In genomic region chr11:130037881-130038601, GRCh38 we compare ENCODE assay signal across 14 cellular contexts. TPM values are rescaled to one million over a fixed set of nuclear protein-coding genes. Genes with fewer than 3 reads are reported as not detected.
DNase-seq lines count a peak whose midpoint lies in the region; ATAC-seq, FAIRE-seq and TF ChIP-seq lines count a peak whose summit lies in the region.
"Had no signal": no experiment of that assay in that cellular context is flagged by ENCODE, and none has a peak within 500 bp of the region (broad histone marks: within the 10 kb centered on the region; RNA-seq: fewer than 3 reads in every experiment).

No MANE protein-coding gene starts in this region.

- H3K4me3 ChIP-seq in BE2C (ENCODE audit: low read depth, low read length) (no peak overlapping the region), astrocyte (ENCODE audit: insufficient read depth, low read depth, low read length) (no peak overlapping the region)

- H3K27me3 ChIP-seq in BE2C (no peaks in the 10 kb centered on the region), astrocyte (ENCODE audit: insufficient read depth, low read length) (no peaks in the 10 kb centered on the region)

- H4K20me1 ChIP-seq in astrocyte (ENCODE audit: insufficient read depth, low read length): no peaks in the 10 kb centered on the region

- peak overlapping the region; percentile 52 for H3K4me2 ChIP-seq in astrocyte (ENCODE audit: low read length)

- DNase-seq in BE2C: no peak
- DNase-seq in astrocyte (ENCODE audit: low read depth): peak; percentile 75
- DNase-seq in iPS-NIHi7 (ENCODE audit: extremely low spot score): peak; percentile 55
- DNase-seq in stimulated activated CD4-positive, alpha-beta T cell treated with anti-CD3 and anti-CD28 coated beads, Interleukin-2, amount 100 ng/mL, for 48 hours: no peak
- DNase-seq in putamen (ENCODE audit: low spot score): no peak
- DNase-seq: activated CD4-positive, CD25-positive, alpha-beta regulatory T cell treated with anti-CD3 and anti-CD28 coated beads, Interleukin-2, amount 50 U/mL, for 72 hours; NCI-H1048; NCI-H446 treated with DMSO at 0.1 percent for 48 hours; retina; stimulated activated CD4-positive, alpha-beta T cell treated with anti-CD3 and anti-CD28 coated beads, Interleukin-4, amount 100 ng/mL, for 4 hours; stimulated activated naive CD4-positive, alpha-beta T cell treated with Interleukin-2 at 50 U/mL for 16 hours had no signal

- H3K9me3 ChIP-seq in BE2C (no peaks in the 10 kb centered on the region), astrocyte (ENCODE audit: insufficient read depth, low read depth, low read length) (no peaks in the 10 kb centered on the region)

- H3K36me3 ChIP-seq in BE2C (no peaks in the 10 kb centered on the region), astrocyte (ENCODE audit: insufficient read depth, low read length) (no peaks in the 10 kb centered on the region)

- no peaks in the 10 kb centered on the region for H3K36me3 Mint-ChIP-seq in astrocyte (ENCODE audit: low read depth, unreplicated experiment)

- H3K27me3 Mint-ChIP-seq in astrocyte (ENCODE audit: low read depth, unreplicated experiment): no peaks in the 10 kb centered on the region

- H3K27ac Mint-ChIP-seq in astrocyte (ENCODE audit: unreplicated experiment): peak overlapping the region; percentile 69

- ATAC-seq in HG03439 (IDR thresholded peaks at IDR 0.05; ENCODE audit: unreplicated experiment) (peak; percentile 54), GM21381 (IDR thresholded peaks at IDR 0.05; ENCODE audit: unreplicated experiment) (no peak), HG02840 (IDR thresholded peaks at IDR 0.05; ENCODE audit: low FRiP score, unreplicated experiment) (no peak)

- no peak overlapping the region for H3K4me3 Mint-ChIP-seq in astrocyte (ENCODE audit: unreplicated experiment)

- no peak overlapping the region for H2AFZ ChIP-seq in astrocyte (ENCODE audit: low read depth, low read length)

- H3K27ac ChIP-seq in astrocyte (ENCODE audit: low read depth, low read length): no peak overlapping the region

- no peak overlapping the region for H3K9ac ChIP-seq in astrocyte (ENCODE audit: low read length)

- FAIRE-seq in astrocyte (lab: Jason Lieb, UNC): peak; percentile 43

- TF ChIP-seq CTCF in BE2C (IDR thresholded peaks at IDR 0.05; ENCODE audit: low read depth, low read length) (0 out of 2 replicates have a peak, but pooled peaks have one; percentile 3), astrocyte (IDR thresholded peaks at IDR 0.05; ENCODE audit: insufficient read depth, low read depth, low read length) (no peak)

- no peaks in the 10 kb centered on the region for H3K79me2 ChIP-seq in astrocyte (ENCODE audit: insufficient read depth, low read length)

- H3K4me1 ChIP-seq in BE2C (no peaks in the 10 kb centered on the region), astrocyte (ENCODE audit: insufficient read depth, low read length) (peaks cover 19% of the 10 kb centered on the region)

- peaks cover 16% of the 10 kb centered on the region for H3K4me1 Mint-ChIP-seq in astrocyte (ENCODE audit: low read depth, unreplicated experiment)

- H3K9me3 Mint-ChIP-seq in astrocyte (ENCODE audit: unreplicated experiment): no peaks in the 10 kb centered on the region

RNA-seq across cellular contexts. Expression of gene APLP2, which starts 31.7 kb away (rescaled TPM):
- 156 TPM for polyA plus RNA-seq in BE2C (2012; ENCODE audit: insufficient read depth, insufficient read length, low read depth)
- 804 and 849 TPM in 2 replicates for total RNA-seq in astrocyte

RNA-seq across cellular contexts. Expression of gene PRDM10, which starts 35.4 kb away (rescaled TPM):
- 5.4 TPM for polyA plus RNA-seq in BE2C (2012; ENCODE audit: insufficient read depth, insufficient read length, low read depth)
- 9.6 and 10.1 TPM in 2 replicates for total RNA-seq in astrocyte

Comparison
In these comparisons a context has a peak if more than half of its experiments do, and no peak if none do; other contexts are left out.
1. DNase-seq: peak in astrocyte (single experiment) and iPS-NIHi7 (single experiment); none in BE2C (single experiment), stimulated activated CD4-positive, alpha-beta T cell treated with anti-CD3 and anti-CD28 coated beads, Interleukin-2, amount 100 ng/mL, for 48 hours (0 of 2) and putamen (single experiment).